In genomic region chr1:43339584-43340232, GRCh38 we compare ENCODE assay signal across 26 cellular contexts. TPM values are rescaled to one million over a fixed set of nuclear protein-coding genes. Genes with fewer than 3 reads are reported as not detected.
"Had no signal": no experiment of that assay in that cellular context is flagged by ENCODE, and none has a peak within 500 bp of the region (broad histone marks: within the 10 kb centered on the region; RNA-seq: fewer than 3 reads in every experiment).

No MANE protein-coding gene starts in this region.

- H3K36me3 ChIP-seq: heart left ventricle, tibial nerve had no signal

- H3K4me3 ChIP-seq: dorsolateral prefrontal cortex, heart left ventricle, psoas muscle, skin epidermis, testis, tibial nerve had no signal

- ATAC-seq: esophagus mucosa; heart left ventricle; left colon; naive thymus-derived CD4-positive, alpha-beta T cell; psoas muscle; sciatic nerve; stimulated activated naive B cell treated with anti-CD40 and anti-IgM and Interleukin-4, amounts not matched to agents 10 μg/mL and 1 μg/mL and 100 μg/mL, for 72 hours; stimulated activated naive CD8-positive, alpha-beta T cell treated with anti-CD3 and anti-CD28 coated beads, Interleukin-15, amount 100 ng/mL, for 72 hours had no signal

- H3K4me1 ChIP-seq: parathyroid adenoma, psoas muscle, testis, tibial nerve had no signal

- H3K9ac ChIP-seq: parathyroid adenoma had no signal

- DNase-seq: cortex of kidney; dorsolateral prefrontal cortex; effector CD8-positive, alpha-beta T cell; heart left ventricle; hippocampal formation; left colon; mesendoderm; naive thymus-derived CD4-positive, alpha-beta T cell; nephron progenitor cell; psoas muscle; retina; stimulated activated CD4-positive, alpha-beta T cell treated with anti-CD3 and anti-CD28 coated beads, Interleukin-2, amount 100 ng/mL, for 24 hours; stimulated activated CD4-positive, alpha-beta T cell treated with anti-CD3 and anti-CD28 coated beads, Interleukin-4, amount 100 ng/mL, for 4 hours; stimulated activated naive B cell treated with anti-CD40 and anti-IgM and Interleukin-4, amounts not matched to agents 10 μg/mL and 1 μg/mL and 100 μg/mL, for 72 hours; stimulated activated naive CD8-positive, alpha-beta T cell treated with anti-CD3 and anti-CD28 coated beads, Interleukin-15, amount 100 ng/mL, for 72 hours; testis had no signal

- H3K27me3 ChIP-seq: dorsolateral prefrontal cortex, heart left ventricle, testis, tibial nerve had no signal

- H2AFZ ChIP-seq: parathyroid adenoma had no signal

- H3K27ac ChIP-seq: dorsolateral prefrontal cortex, heart left ventricle, parathyroid adenoma, psoas muscle, skin epidermis, testis, tibial nerve had no signal

- H3K9me3 ChIP-seq: heart left ventricle, psoas muscle, testis, tibial nerve had no signal

- H3K79me2 ChIP-seq: parathyroid adenoma had no signal

RNA-seq across cellular contexts. Expression of gene MPL, which starts 2.1 kb away (rescaled TPM):
- total RNA-seq: fibroblast of lung, frontal cortex, glomerular endothelial cell, kidney epithelial cell, urinary bladder had no signal
- polyA plus RNA-seq: fibroblast of lung; naive thymus-derived CD4-positive, alpha-beta T cell had no signal

RNA-seq across cellular contexts. Expression of gene CDC20, which starts 19.1 kb away (rescaled TPM):
- polyA plus RNA-seq: naive thymus-derived CD4-positive, alpha-beta T cell had no signal

RNA-seq across cellular contexts. Expression of gene TIE1, which starts 38.9 kb away (rescaled TPM):
- total RNA-seq: fibroblast of lung had no signal
- polyA plus RNA-seq: naive thymus-derived CD4-positive, alpha-beta T cell had no signal
